Comparison of ENCODE assay signal across 2 cellular contexts in genomic region chr6:16440656-16441212, GRCh38.
TF ChIP-seq lines count a peak whose summit lies in the region.

No MANE protein-coding gene starts in this region.

TF ChIP-seq in K562, 482 proteins besides CTCF, POLR2A, EP300 and RAD21 (continued from another document):
- TF ChIP-seq CBX8 (IDR thresholded peaks at IDR 0.05; ENCODE audit: borderline replicate concordance, extremely low read depth, low read depth, low read length, poor library complexity, severe bottlenecking) = peak; percentile 48

TF ChIP-seq in WTC11, 78 proteins besides CTCF, POLR2A, EP300 and RAD21:
- no peak for TF ChIP-seq ERG (CRISPR knock-in tag; IDR thresholded peaks at IDR 0.05)
- no peak for TF ChIP-seq MXD4 (CRISPR knock-in tag; IDR thresholded peaks at IDR 0.05; ENCODE audit: borderline replicate concordance)
- no peak for TF ChIP-seq NFYB (CRISPR knock-in tag; conservative IDR thresholded peaks at IDR 0.05; ENCODE audit: low read depth)
- TF ChIP-seq FOXK1 (CRISPR knock-in tag; IDR thresholded peaks at IDR 0.05) = no peak
- TF ChIP-seq, protein P1, sequence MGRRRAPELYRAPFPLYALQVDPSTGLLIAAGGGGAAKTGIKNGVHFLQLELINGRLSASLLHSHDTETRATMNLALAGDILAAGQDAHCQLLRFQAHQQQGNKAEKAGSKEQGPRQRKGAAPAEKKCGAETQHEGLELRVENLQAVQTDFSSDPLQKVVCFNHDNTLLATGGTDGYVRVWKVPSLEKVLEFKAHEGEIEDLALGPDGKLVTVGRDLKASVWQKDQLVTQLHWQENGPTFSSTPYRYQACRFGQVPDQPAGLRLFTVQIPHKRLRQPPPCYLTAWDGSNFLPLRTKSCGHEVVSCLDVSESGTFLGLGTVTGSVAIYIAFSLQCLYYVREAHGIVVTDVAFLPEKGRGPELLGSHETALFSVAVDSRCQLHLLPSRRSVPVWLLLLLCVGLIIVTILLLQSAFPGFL (CRISPR knock-in tag; IDR thresholded peaks at IDR 0.05; ENCODE audit: borderline replicate concordance) = no peak
- no peak for TF ChIP-seq ARID4B (CRISPR knock-in tag; IDR thresholded peaks at IDR 0.05; ENCODE audit: borderline replicate concordance)
- TF ChIP-seq ZNF121 (CRISPR knock-in tag; IDR thresholded peaks at IDR 0.05) = no peak
- no peak for TF ChIP-seq NR3C1 (CRISPR knock-in tag; conservative IDR thresholded peaks at IDR 0.05; ENCODE audit: low read depth)
- TF ChIP-seq HMGXB4 (CRISPR knock-in tag; IDR thresholded peaks at IDR 0.05) = no peak
- TF ChIP-seq USF2 (CRISPR knock-in tag; IDR thresholded peaks at IDR 0.05) = no peak
- TF ChIP-seq ATF1 (CRISPR knock-in tag; IDR thresholded peaks at IDR 0.05) = no peak
- TF ChIP-seq, protein P2, sequence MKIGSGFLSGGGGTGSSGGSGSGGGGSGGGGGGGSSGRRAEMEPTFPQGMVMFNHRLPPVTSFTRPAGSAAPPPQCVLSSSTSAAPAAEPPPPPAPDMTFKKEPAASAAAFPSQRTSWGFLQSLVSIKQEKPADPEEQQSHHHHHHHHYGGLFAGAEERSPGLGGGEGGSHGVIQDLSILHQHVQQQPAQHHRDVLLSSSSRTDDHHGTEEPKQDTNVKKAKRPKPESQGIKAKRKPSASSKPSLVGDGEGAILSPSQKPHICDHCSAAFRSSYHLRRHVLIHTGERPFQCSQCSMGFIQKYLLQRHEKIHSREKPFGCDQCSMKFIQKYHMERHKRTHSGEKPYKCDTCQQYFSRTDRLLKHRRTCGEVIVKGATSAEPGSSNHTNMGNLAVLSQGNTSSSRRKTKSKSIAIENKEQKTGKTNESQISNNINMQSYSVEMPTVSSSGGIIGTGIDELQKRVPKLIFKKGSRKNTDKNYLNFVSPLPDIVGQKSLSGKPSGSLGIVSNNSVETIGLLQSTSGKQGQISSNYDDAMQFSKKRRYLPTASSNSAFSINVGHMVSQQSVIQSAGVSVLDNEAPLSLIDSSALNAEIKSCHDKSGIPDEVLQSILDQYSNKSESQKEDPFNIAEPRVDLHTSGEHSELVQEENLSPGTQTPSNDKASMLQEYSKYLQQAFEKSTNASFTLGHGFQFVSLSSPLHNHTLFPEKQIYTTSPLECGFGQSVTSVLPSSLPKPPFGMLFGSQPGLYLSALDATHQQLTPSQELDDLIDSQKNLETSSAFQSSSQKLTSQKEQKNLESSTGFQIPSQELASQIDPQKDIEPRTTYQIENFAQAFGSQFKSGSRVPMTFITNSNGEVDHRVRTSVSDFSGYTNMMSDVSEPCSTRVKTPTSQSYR (CRISPR knock-in tag; IDR thresholded peaks at IDR 0.05) = no peak
- TF ChIP-seq, protein P3, sequence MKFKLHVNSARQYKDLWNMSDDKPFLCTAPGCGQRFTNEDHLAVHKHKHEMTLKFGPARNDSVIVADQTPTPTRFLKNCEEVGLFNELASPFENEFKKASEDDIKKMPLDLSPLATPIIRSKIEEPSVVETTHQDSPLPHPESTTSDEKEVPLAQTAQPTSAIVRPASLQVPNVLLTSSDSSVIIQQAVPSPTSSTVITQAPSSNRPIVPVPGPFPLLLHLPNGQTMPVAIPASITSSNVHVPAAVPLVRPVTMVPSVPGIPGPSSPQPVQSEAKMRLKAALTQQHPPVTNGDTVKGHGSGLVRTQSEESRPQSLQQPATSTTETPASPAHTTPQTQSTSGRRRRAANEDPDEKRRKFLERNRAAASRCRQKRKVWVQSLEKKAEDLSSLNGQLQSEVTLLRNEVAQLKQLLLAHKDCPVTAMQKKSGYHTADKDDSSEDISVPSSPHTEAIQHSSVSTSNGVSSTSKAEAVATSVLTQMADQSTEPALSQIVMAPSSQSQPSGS (CRISPR knock-in tag; IDR thresholded peaks at IDR 0.05; ENCODE audit: borderline replicate concordance, low read depth) = no peak
- no peak for TF ChIP-seq GABPB1 (CRISPR knock-in tag; IDR thresholded peaks at IDR 0.05)
- TF ChIP-seq ZNF396 (CRISPR knock-in tag; IDR thresholded peaks at IDR 0.05; ENCODE audit: borderline replicate concordance) = no peak
- TF ChIP-seq USF1 (CRISPR knock-in tag; IDR thresholded peaks at IDR 0.05) = no peak
